In genomic region chr10:71269301-71270288, GRCh38 we compare ENCODE assay signal across 1 cellular context.
TF ChIP-seq lines count a peak whose summit lies in the region.

No MANE protein-coding gene starts in this region.

TF ChIP-seq in H1, 55 proteins besides CTCF, POLR2A, EP300 and RAD21:
- TF ChIP-seq YY1 (IDR thresholded peaks at IDR 0.05; ENCODE audit: low read depth, low read length) (no peak), EZH2 (IDR thresholded peaks at IDR 0.05; ENCODE audit: low read depth, low read length, severe bottlenecking) (no peak), SIX5 (IDR thresholded peaks at IDR 0.05; ENCODE audit: low read depth, low read length) (no peak), SP1 (IDR thresholded peaks at IDR 0.05; ENCODE audit: low read depth, low read length) (peak; percentile 67; the same call in 1 of the 2 replicates), ASH2L (IDR thresholded peaks at IDR 0.05; ENCODE audit: low read length) (peak; percentile 31), TAF1 (IDR thresholded peaks at IDR 0.05; ENCODE audit: low read depth, low read length) (peak; percentile 32; the same call in 1 of the 2 replicates), BRCA1 (IDR thresholded peaks at IDR 0.05; ENCODE audit: low read depth, low read length) (no peak), SRF (IDR thresholded peaks at IDR 0.05; ENCODE audit: low read depth, low read length) (no peak), HDAC2 (IDR thresholded peaks at IDR 0.05; ENCODE audit: borderline replicate concordance in 1 of 2, low read depth in 2 of 2, low read length in 2 of 2) (0 out of 4 replicates have a peak, but pooled peaks of 1 of the 2 experiments have one; percentile 44), NRF1 (IDR thresholded peaks at IDR 0.05; ENCODE audit: low read depth, low read length) (no peak), KDM1A (IDR thresholded peaks at IDR 0.05; ENCODE audit: borderline replicate concordance, low read length) (peak; percentile 82; the same call in 1 of the 2 replicates), POLR2AphosphoS5 (IDR thresholded peaks at IDR 0.05; ENCODE audit: low read depth, low read length) (no peak), CBX5 (IDR thresholded peaks at IDR 0.05; ENCODE audit: low read depth, low read length) (no peak), KDM4A (IDR thresholded peaks at IDR 0.05; ENCODE audit: low read depth, low read length, severe bottlenecking) (no peak), ATF2 (IDR thresholded peaks at IDR 0.05; ENCODE audit: low read length) (no peak), CTBP2 (IDR thresholded peaks at IDR 0.05; ENCODE audit: borderline replicate concordance, insufficient read depth, insufficient read length, low read length) (peak; percentile 80), ZNF274 (IDR thresholded peaks at IDR 0.05; ENCODE audit: borderline replicate concordance, extremely low read depth, low read length) (no peak), GABPA (IDR thresholded peaks at IDR 0.05; ENCODE audit: borderline replicate concordance, insufficient read depth, low read length) (no peak), HDAC6 (IDR thresholded peaks at IDR 0.05; ENCODE audit: low read depth, low read length) (no peak), RNF2 (IDR thresholded peaks at IDR 0.05; ENCODE audit: borderline replicate concordance, low read depth, low read length, missing control alignments, poor library complexity, severe bottlenecking) (no peak), TBP (IDR thresholded peaks at IDR 0.05; ENCODE audit: low read depth, low read length) (no peak), NANOG (IDR thresholded peaks at IDR 0.05; ENCODE audit: insufficient read depth, low read depth, low read length, poor library complexity, severe bottlenecking) (no peak), USF2 (IDR thresholded peaks at IDR 0.05; ENCODE audit: low read length) (no peak), KDM5A (IDR thresholded peaks at IDR 0.05; ENCODE audit: low read length) (no peak), PHF8 (conservative IDR thresholded peaks at IDR 0.05; ENCODE audit: low read depth, low read length) (no peak), EGR1 (IDR thresholded peaks at IDR 0.05; ENCODE audit: borderline replicate concordance, low read depth, low read length) (peak; percentile 41; the same call in 1 of the 2 replicates), JUN (IDR thresholded peaks at IDR 0.05; ENCODE audit: low read depth, low read length) (no peak), POU5F1 (IDR thresholded peaks at IDR 0.05; ENCODE audit: low read depth, low read length) (no peak), SIRT6 (IDR thresholded peaks at IDR 0.05; ENCODE audit: low read length) (no peak), TEAD4 (IDR thresholded peaks at IDR 0.05; ENCODE audit: low read depth, low read length) (peak; percentile 28; the same call in 1 of the 2 replicates), GTF2F1 (IDR thresholded peaks at IDR 0.05; ENCODE audit: borderline replicate concordance, low read depth, low read length) (no peak), SUZ12 (IDR thresholded peaks at IDR 0.05; ENCODE audit: low read length) (no peak), MAX (IDR thresholded peaks at IDR 0.05) (no peak), MAFK (IDR thresholded peaks at IDR 0.05; ENCODE audit: low read depth, low read length) (no peak), CEBPB (IDR thresholded peaks at IDR 0.05; ENCODE audit: low read depth, low read length) (no peak), BACH1 (IDR thresholded peaks at IDR 0.05; ENCODE audit: low read length) (no peak)
- TF ChIP-seq, protein P1, sequence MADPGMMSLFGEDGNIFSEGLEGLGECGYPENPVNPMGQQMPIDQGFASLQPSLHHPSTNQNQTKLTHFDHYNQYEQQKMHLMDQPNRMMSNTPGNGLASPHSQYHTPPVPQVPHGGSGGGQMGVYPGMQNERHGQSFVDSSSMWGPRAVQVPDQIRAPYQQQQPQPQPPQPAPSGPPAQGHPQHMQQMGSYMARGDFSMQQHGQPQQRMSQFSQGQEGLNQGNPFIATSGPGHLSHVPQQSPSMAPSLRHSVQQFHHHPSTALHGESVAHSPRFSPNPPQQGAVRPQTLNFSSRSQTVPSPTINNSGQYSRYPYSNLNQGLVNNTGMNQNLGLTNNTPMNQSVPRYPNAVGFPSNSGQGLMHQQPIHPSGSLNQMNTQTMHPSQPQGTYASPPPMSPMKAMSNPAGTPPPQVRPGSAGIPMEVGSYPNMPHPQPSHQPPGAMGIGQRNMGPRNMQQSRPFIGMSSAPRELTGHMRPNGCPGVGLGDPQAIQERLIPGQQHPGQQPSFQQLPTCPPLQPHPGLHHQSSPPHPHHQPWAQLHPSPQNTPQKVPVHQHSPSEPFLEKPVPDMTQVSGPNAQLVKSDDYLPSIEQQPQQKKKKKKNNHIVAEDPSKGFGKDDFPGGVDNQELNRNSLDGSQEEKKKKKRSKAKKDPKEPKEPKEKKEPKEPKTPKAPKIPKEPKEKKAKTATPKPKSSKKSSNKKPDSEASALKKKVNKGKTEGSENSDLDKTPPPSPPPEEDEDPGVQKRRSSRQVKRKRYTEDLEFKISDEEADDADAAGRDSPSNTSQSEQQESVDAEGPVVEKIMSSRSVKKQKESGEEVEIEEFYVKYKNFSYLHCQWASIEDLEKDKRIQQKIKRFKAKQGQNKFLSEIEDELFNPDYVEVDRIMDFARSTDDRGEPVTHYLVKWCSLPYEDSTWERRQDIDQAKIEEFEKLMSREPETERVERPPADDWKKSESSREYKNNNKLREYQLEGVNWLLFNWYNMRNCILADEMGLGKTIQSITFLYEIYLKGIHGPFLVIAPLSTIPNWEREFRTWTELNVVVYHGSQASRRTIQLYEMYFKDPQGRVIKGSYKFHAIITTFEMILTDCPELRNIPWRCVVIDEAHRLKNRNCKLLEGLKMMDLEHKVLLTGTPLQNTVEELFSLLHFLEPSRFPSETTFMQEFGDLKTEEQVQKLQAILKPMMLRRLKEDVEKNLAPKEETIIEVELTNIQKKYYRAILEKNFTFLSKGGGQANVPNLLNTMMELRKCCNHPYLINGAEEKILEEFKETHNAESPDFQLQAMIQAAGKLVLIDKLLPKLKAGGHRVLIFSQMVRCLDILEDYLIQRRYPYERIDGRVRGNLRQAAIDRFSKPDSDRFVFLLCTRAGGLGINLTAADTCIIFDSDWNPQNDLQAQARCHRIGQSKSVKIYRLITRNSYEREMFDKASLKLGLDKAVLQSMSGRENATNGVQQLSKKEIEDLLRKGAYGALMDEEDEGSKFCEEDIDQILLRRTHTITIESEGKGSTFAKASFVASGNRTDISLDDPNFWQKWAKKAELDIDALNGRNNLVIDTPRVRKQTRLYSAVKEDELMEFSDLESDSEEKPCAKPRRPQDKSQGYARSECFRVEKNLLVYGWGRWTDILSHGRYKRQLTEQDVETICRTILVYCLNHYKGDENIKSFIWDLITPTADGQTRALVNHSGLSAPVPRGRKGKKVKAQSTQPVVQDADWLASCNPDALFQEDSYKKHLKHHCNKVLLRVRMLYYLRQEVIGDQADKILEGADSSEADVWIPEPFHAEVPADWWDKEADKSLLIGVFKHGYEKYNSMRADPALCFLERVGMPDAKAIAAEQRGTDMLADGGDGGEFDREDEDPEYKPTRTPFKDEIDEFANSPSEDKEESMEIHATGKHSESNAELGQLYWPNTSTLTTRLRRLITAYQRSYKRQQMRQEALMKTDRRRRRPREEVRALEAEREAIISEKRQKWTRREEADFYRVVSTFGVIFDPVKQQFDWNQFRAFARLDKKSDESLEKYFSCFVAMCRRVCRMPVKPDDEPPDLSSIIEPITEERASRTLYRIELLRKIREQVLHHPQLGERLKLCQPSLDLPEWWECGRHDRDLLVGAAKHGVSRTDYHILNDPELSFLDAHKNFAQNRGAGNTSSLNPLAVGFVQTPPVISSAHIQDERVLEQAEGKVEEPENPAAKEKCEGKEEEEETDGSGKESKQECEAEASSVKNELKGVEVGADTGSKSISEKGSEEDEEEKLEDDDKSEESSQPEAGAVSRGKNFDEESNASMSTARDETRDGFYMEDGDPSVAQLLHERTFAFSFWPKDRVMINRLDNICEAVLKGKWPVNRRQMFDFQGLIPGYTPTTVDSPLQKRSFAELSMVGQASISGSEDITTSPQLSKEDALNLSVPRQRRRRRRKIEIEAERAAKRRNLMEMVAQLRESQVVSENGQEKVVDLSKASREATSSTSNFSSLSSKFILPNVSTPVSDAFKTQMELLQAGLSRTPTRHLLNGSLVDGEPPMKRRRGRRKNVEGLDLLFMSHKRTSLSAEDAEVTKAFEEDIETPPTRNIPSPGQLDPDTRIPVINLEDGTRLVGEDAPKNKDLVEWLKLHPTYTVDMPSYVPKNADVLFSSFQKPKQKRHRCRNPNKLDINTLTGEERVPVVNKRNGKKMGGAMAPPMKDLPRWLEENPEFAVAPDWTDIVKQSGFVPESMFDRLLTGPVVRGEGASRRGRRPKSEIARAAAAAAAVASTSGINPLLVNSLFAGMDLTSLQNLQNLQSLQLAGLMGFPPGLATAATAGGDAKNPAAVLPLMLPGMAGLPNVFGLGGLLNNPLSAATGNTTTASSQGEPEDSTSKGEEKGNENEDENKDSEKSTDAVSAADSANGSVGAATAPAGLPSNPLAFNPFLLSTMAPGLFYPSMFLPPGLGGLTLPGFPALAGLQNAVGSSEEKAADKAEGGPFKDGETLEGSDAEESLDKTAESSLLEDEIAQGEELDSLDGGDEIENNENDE (IDR thresholded peaks at IDR 0.05; ENCODE audit: insufficient replicate concordance, low read length): no peak
- TF ChIP-seq, protein P2, sequence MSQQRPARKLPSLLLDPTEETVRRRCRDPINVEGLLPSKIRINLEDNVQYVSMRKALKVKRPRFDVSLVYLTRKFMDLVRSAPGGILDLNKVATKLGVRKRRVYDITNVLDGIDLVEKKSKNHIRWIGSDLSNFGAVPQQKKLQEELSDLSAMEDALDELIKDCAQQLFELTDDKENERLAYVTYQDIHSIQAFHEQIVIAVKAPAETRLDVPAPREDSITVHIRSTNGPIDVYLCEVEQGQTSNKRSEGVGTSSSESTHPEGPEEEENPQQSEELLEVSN (IDR thresholded peaks at IDR 0.05): no peak
- TF ChIP-seq, protein P3, sequence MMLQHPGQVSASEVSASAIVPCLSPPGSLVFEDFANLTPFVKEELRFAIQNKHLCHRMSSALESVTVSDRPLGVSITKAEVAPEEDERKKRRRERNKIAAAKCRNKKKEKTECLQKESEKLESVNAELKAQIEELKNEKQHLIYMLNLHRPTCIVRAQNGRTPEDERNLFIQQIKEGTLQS (IDR thresholded peaks at IDR 0.05; ENCODE audit: insufficient read depth, low read depth, low read length): no peak
